In the genomic region with DNA sequence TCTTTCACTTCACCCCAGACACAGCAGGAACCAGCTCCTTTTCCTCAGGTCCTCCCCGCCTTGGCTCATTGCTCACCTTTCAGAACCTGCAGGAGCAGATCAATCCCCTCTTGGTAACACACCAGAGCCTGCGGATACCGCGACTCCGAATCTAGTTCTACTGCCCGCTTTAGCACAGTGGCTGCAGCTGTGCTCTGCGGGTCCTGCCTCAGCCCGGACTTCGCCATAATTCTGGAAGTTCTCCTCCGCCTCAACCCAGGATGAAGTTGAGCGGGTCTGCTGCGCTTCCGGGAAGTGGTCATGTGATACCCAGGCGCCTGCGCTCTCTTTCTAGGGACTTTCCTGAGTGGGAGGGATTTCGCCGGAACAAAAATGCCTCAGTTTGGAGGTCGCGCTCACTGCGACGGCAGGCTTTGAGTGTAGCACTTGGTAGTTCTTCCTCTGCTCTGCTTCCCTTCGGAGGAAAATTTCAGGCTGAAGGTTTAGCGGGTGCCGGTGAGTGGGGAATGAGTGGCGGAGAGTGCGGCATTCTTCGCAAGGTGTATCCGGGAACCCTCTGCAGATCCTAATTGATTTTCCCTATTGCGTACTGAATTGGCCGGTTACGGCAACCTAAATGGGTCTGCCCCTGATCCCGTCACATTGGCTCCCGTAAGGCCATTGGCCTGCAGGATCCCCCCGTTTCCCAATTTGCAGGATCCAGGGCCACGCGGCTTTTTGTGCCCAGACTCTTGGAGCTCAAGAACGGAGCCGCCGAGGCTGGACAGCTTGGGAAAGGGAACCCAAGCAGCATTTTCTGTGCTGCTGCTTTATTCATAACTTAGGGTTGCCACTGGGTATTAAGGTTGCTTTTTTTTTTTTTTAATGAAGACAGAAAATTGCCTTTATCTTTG, we compare ENCODE assay signal across 8 cellular contexts. TPM values are rescaled to one million over a fixed set of nuclear protein-coding genes. Genes with fewer than 3 reads are reported as not detected.
A peak's percentile ranks its signal among the peaks of the same experiment; 100 is the strongest.
DNase-seq lines count a peak whose midpoint lies in the region; ATAC-seq and TF ChIP-seq lines count a peak whose summit lies in the region.

Gene MITD1, minus strand, starts transcription at position 304 of the 893 bp plus-strand sequence. Its CDS starts 77 bp downstream, at position 227.
Gene MRPL30, plus strand, starts transcription at position 430 of the 893 bp plus-strand sequence. CDS start 5,020 bp downstream, outside the sequence.

- peak; percentile 91 for DNase-seq in GM12864 (ENCODE audit: low read depth)
- peak; percentile 92 to 97 (median 96) for DNase-seq in NCI-H1417 (lab: John Stamatoyannopoulos, UW)
- DNase-seq in SW 1271 (lab: John Stamatoyannopoulos, UW): peak; percentile 88 to 97
- peak; percentile 77 for DNase-seq in activated naive CD8-positive, alpha-beta T cell treated with anti-CD3 and anti-CD28 coated beads, Interleukin-2, amount 50 U/mL, for 16 hours (ENCODE audit: low read depth, low spot score)
- peak; percentile 92 for DNase-seq in Right ventricle myocardium inferior (ENCODE audit: missing footprints)
- peak; percentile 87 to 92 (median 91) for DNase-seq in ovary
- peak; percentile 92 for DNase-seq in thyroid gland

- TF ChIP-seq POLR2A in ovary (IDR thresholded peaks at IDR 0.05): peak; percentile 24
- TF ChIP-seq POLR2A in thyroid gland (IDR thresholded peaks at IDR 0.05): peak; percentile 27 to 79

- intact Hi-C loops in Right ventricle myocardium inferior (cut with DNase I): loop anchor here (1.0 kb wide), 1 partner anchor 155 kb away; the partner anchor contains the start of gene TXNDC9
- intact Hi-C loops in ovary (cut with DNase I): loop anchor here in 2 of 4 donors (10.0 kb wide), 2 partner anchors 154 to 304 kb away; partner anchors contain the start of genes EIF5B (in 2 of the 2) and TXNDC9 (in 2 of the 2)
- intact Hi-C loops in thyroid gland (cut with DNase I): loop anchor here (10.0 kb wide), 1 partner anchor 154 kb away; the partner anchor contains the start of genes EIF5B and TXNDC9

- H3K36me3 ChIP-seq in ovary (no peaks in the 10 kb centered on the region), thyroid gland (no peaks in the 10 kb centered on the region)

- 0 to 1% (median 0%) methylated on average over 39 of the region's 39 CpGs for WGBS in ovary, 3 donors
- 0 to 1% methylated on average over 37 to 38 of the region's 39 CpGs for WGBS in thyroid gland, 2 donors

- no peaks in the 10 kb centered on the region for H3K27me3 ChIP-seq in ovary
- no peaks in the 10 kb centered on the region for H3K27me3 ChIP-seq in thyroid gland

- no peak for TF ChIP-seq EP300 in ovary (IDR thresholded peaks at IDR 0.05)

- H3K9me3 ChIP-seq in ovary: no peaks in the 10 kb centered on the region
- no peaks in the 10 kb centered on the region for H3K9me3 ChIP-seq in thyroid gland

- ATAC-seq in HG02759 (IDR thresholded peaks at IDR 0.05; ENCODE audit: unreplicated experiment) (peak; percentile 91), Right ventricle myocardium inferior (peak; percentile 99)

- H3K4me3 ChIP-seq in GM12864 (ENCODE audit: low read depth, low read length): peak within 1 kb of the TSS; percentile 77
- peak within 1 kb of the TSS; percentile 78 for H3K4me3 ChIP-seq in ovary
- peak within 1 kb of the TSS; percentile 68 to 80 (median 80) for H3K4me3 ChIP-seq in thyroid gland (replicated peaks in 1 of 3)

- H3K4me1 ChIP-seq in ovary (ENCODE audit: insufficient read depth) (peaks cover 10% of the 10 kb centered on the region), thyroid gland (peaks cover 14 to 30% of the 10 kb centered on the region in 2 donors)

- H3K27ac ChIP-seq in ovary (no peak within 1 kb of the TSS), thyroid gland (peak within 1 kb of the TSS in 2 of 3 donors; percentile 57 to 64)

- TF ChIP-seq CTCF in GM12864 (IDR thresholded peaks at IDR 0.05; ENCODE audit: low read depth, low read length, missing control alignments) (no peak), ovary (IDR thresholded peaks at IDR 0.05) (no peak), thyroid gland (IDR thresholded peaks at IDR 0.05) (peak in 1 of 6 experiments; percentile 14)

RNA-seq across cellular contexts. Expression of gene MITD1, which starts in this region (rescaled TPM):
- total RNA-seq in Right ventricle myocardium inferior (17.3 TPM), ovary (10 to 100 TPM; 16.0 to 26.1 (median 20.1) TPM), thyroid gland (10 to 100 TPM; 20.8 to 39.6 (median 25.9) TPM)
- polyA plus RNA-seq in ovary: 10 to 100 TPM; 26.8 to 31.6 TPM

RNA-seq across cellular contexts. Expression of gene MRPL30, which starts in this region (rescaled TPM):
- total RNA-seq in Right ventricle myocardium inferior (39.3 TPM), ovary (10 to 100 TPM; 18.7 to 29.0 (median 21.8) TPM), thyroid gland (10 to 100 TPM; 27.2 to 47.9 (median 37.0) TPM)
- 10 to 100 TPM; 18.8 to 43.8 TPM for polyA plus RNA-seq in ovary

Comparison
In these comparisons a context has a peak if more than half of its experiments do, and no peak if none do; other contexts are left out.
1. H3K27ac ChIP-seq: peak in thyroid gland (2 of 3); none in ovary (0 of 2).
2. Peak in every context shown above with its lines, with median percentiles within 50 percentile points of each other: DNase-seq and H3K4me3 ChIP-seq.